In the genomic region with DNA sequence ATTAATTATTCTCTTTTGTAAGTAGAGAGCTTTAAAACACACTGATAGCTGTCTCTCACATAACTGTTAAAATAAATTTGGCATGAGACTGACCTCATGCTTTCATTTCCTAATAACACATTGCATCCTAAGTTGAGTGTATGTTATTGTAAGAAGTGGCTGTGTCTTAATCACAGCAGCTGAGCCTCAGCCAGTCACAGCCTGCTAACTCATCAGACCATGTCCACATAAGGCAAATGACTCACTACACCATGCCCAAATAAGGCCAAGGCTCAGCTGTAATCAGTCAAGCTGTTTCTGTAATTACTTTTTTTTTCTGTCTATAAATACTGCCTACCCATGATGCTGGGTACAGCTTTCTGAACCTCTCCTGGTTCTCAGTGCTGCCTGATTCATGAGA, we compare ENCODE assay signal across 13 cellular contexts.
DNase-seq lines count a peak whose midpoint lies in the region; ATAC-seq, FAIRE-seq and TF ChIP-seq lines count a peak whose summit lies in the region.
"Had no signal": no experiment of that assay in that cellular context is flagged by ENCODE, and none has a peak within 500 bp of the region (broad histone marks: within the 10 kb centered on the region; RNA-seq: fewer than 3 reads in every experiment).

No MANE protein-coding gene starts in this region.

- ATAC-seq in GM18517 (IDR thresholded peaks at IDR 0.05; ENCODE audit: unreplicated experiment) (peak; percentile 63), HG02981 (IDR thresholded peaks at IDR 0.05; ENCODE audit: unreplicated experiment) (peak; percentile 50), GM21381 (IDR thresholded peaks at IDR 0.05; ENCODE audit: unreplicated experiment) (no peak)
- ATAC-seq: Right ventricle myocardium inferior had no signal

- no peak for TF ChIP-seq CTCF in left ventricle myocardium inferior (IDR thresholded peaks at IDR 0.05; ENCODE audit: borderline replicate concordance)

- DNase-seq in RCC 7860 (ENCODE audit: low spot score) (peak; percentile 81), kidney glomerular epithelial cell (lab: John Stamatoyannopoulos, UW) (peak; percentile 87), left ventricle myocardium inferior (no peak), activated T-cell treated with anti-CD3 and anti-CD28 coated beads for 4 hours (no peak)
- DNase-seq in stimulated activated CD4-positive, alpha-beta T cell treated with anti-CD3 and anti-CD28 coated beads, Interleukin-2, amount 100 ng/mL, for 24 hours = no peak
- DNase-seq: DND-41; Kasumi-1; stimulated activated CD8-positive, alpha-beta memory T cell treated with anti-CD3 and anti-CD28 coated beads, Interleukin-4, amount 100 ng/mL, for 48 hours had no signal

- FAIRE-seq in RCC 7860 (lab: Jason Lieb, UNC) = peak; percentile 76

- H3K9me3 ChIP-seq in left ventricle myocardium inferior (replicated peaks) = peaks cover 9% of the 10 kb centered on the region
- H3K9me3 ChIP-seq: prostate gland had no signal

- no peaks in the 10 kb centered on the region for H3K36me3 ChIP-seq in left ventricle myocardium inferior
- H3K36me3 ChIP-seq: prostate gland had no signal

- no peaks in the 10 kb centered on the region for H3K4me1 ChIP-seq in left ventricle myocardium inferior
- H3K4me1 ChIP-seq: prostate gland had no signal

- intact Hi-C loops in left ventricle myocardium inferior (cut with micrococcal nuclease) = no loop called here

- no peak overlapping the region for H3K4me3 ChIP-seq in left ventricle myocardium inferior
- H3K4me3 ChIP-seq: prostate gland had no signal

- H3K27ac ChIP-seq in left ventricle myocardium inferior (replicated peaks) = no peak overlapping the region
- H3K27ac ChIP-seq: prostate gland had no signal

- no peaks in the 10 kb centered on the region for H3K27me3 ChIP-seq in left ventricle myocardium inferior (ENCODE audit: low read depth)

Comparison
In these comparisons a context has a peak if more than half of its experiments do, and no peak if none do; other contexts are left out.
1. DNase-seq: peak in RCC 7860 (single experiment) and kidney glomerular epithelial cell (single experiment); none in stimulated activated CD4-positive, alpha-beta T cell treated with anti-CD3 and anti-CD28 coated beads, Interleukin-2, amount 100 ng/mL, for 24 hours (0 of 2), left ventricle myocardium inferior (single experiment) and activated T-cell treated with anti-CD3 and anti-CD28 coated beads for 4 hours (single experiment).